Comparison of ENCODE assay signal across 22 cellular contexts in the genomic region with DNA sequence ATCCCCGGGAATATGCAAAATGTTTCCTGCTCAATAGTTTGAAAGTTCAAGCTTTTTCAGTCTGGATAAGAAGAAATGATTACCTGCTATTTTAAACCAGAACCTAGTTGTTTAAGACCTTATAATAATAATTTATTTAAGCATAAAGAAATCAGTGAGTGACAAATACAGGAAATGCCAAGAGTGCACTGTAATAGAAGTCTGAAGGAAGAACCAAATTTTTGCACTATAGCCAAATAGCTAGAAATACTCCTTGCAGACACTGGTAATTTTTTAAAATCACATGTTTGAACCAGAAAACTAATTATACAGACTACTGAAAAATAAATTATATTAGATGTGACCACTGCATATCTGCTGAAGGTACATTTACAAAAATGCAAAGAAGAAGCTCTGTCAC.
A peak's percentile ranks its signal among the peaks of the same experiment; 100 is the strongest.
DNase-seq lines count a peak whose midpoint lies in the region; ATAC-seq, FAIRE-seq and TF ChIP-seq lines count a peak whose summit lies in the region.
"Had no signal": no experiment of that assay in that cellular context is flagged by ENCODE, and none has a peak within 500 bp of the region (broad histone marks: within the 10 kb centered on the region; RNA-seq: fewer than 3 reads in every experiment).

No MANE protein-coding gene starts in this region.

- H2AK5ac ChIP-seq in IMR-90 (ENCODE audit: low read depth, low read length) = no peak overlapping the region

- dilution Hi-C loops in IMR-90 (cut with HindIII; ENCODE audit: low sequenced_read_pairs, unreplicated experiment) = no loop called here

- H3K4me3 ChIP-seq in ACC112 (ENCODE audit: low read depth, low read length) = no peak overlapping the region
- no peak overlapping the region for H3K4me3 ChIP-seq in IMR-90 (ENCODE audit: insufficient read depth, low read depth, low read length)
- no peak overlapping the region for H3K4me3 ChIP-seq in cardiac fibroblast (replicated peaks in 1 of 2; ENCODE audit: low read depth in 2 of 2, low read length in 2 of 2)
- H3K4me3 ChIP-seq: colonic mucosa, MG63, tibial nerve had no signal

- CTCF ChIA-PET in IMR-90 (lab: Yijun Ruan, JAX) = interaction anchor here (0.9 to 2.4 kb wide), 5 partner anchors 9 to 217 kb away, joined by 3 to 17 read pairs (median 4); no protein-coding TSS in a partner anchor

- in situ Hi-C loops in IMR-90 (cut with MboI; ENCODE audit: low sequenced_read_pairs) = no loop called here

- 0 out of 2 replicates have a peak, but pooled peaks cover 3% of the 10 kb centered on the region for H3K9me1 ChIP-seq in IMR-90 (ENCODE audit: insufficient read depth, low read length)

- no peak for TF ChIP-seq RAD21 in IMR-90 (IDR thresholded peaks at IDR 0.05; ENCODE audit: low read length)

- H4K20me1 ChIP-seq in IMR-90 (ENCODE audit: insufficient read depth, low read length) = no peaks in the 10 kb centered on the region

- no CpG with 5 or more reads among the region's 1 CpG for WGBS in IMR-90 (ENCODE audit: extremely low coverage in 2 of 2, insufficient read length in 1 of 2), 2 experiments

- peak overlapping the region; percentile 84; the same call in 1 of the 2 replicates for H3K4me2 ChIP-seq in IMR-90 (ENCODE audit: low read depth, low read length)

- DNase-seq in IMR-90 (peak; percentile 70), cardiac fibroblast (ENCODE audit: low read depth in 2 of 2) (peak; percentile 69 to 76), hepatic stellate cell (ENCODE audit: low spot score) (peak; percentile 16), UCSD-AML1 (lab: John Stamatoyannopoulos, UW; ENCODE audit: unreplicated experiment) (no peak), HTR-8/SVneo (ENCODE audit: insufficient read length, low spot score) (no peak), NOMO-1 treated with dmso at 0.1 percent for 144 hours (lab: John Stamatoyannopoulos, UW; ENCODE audit: unreplicated experiment) (no peak)
- DNase-seq: activated CD8-positive, alpha-beta memory T cell treated with anti-CD3 and anti-CD28 coated beads, Interleukin-2, amount 10 ng/mL, durations not matched to agents 7 days and 5 days; amygdala; CD8-positive, alpha-beta T cell; colonic mucosa; DND-41; islet precursor cell; MG63; NCI-H187 treated with DMSO at 0.1 percent for 48 hours; NCI-H524 treated with DMSO at 0.1 percent for 48 hours; OCI-M1 had no signal

- H3K27ac ChIP-seq in ACC112 (ENCODE audit: low read depth, low read length) = peak overlapping the region; percentile 10; the same call in 1 of the 2 replicates
- H3K27ac ChIP-seq in IMR-90 (ENCODE audit: insufficient read depth, low read length) = peak overlapping the region; percentile 29; the same call in 1 of the 2 replicates
- H3K27ac ChIP-seq: colonic mucosa, epithelial cell of prostate, tibial nerve had no signal

- peak overlapping the region; percentile 72; the same call in 1 of the 2 replicates for H4K91ac ChIP-seq in IMR-90 (ENCODE audit: insufficient read depth, low read depth, low read length)

- no peaks in the 10 kb centered on the region for H3K9me3 ChIP-seq in IMR-90 (ENCODE audit: control insufficient read depth, insufficient read depth, low read length)
- H3K9me3 ChIP-seq: colonic mucosa, MG63, tibial nerve had no signal

- no peak overlapping the region; the same call in 1 of the 2 replicates for H3K9ac ChIP-seq in IMR-90 (ENCODE audit: low read depth, low read length)

- peak overlapping the region; percentile 80; the same call in 1 of the 3 replicates for H2BK15ac ChIP-seq in IMR-90 (ENCODE audit: low read depth, low read length)

- POLR2A ChIA-PET in IMR-90 (lab: Charles Lee; ENCODE audit: unreplicated experiment) = no interaction called here

- TF ChIP-seq POLR2A in IMR-90 (IDR thresholded peaks at IDR 0.05; ENCODE audit: low read depth, low read length) = no peak

- H3K79me2 ChIP-seq in ACC112 (ENCODE audit: control insufficient read depth, insufficient read depth, low read length, unreplicated experiment) = no peaks in the 10 kb centered on the region

- intact Hi-C loops in IMR-90 (cut with micrococcal nuclease) = loop anchor here (5.0 kb wide), 1 partner anchor 308 kb away; no protein-coding TSS in a partner anchor

- no peak overlapping the region for H3K23ac ChIP-seq in IMR-90 (ENCODE audit: low read depth, low read length)

- no peak overlapping the region; the same call in 1 of the 2 replicates for H4K5ac ChIP-seq in IMR-90 (ENCODE audit: low read depth, low read length)

- H2AK9ac ChIP-seq in IMR-90 (replicated peaks; ENCODE audit: low read depth, low read length, poor library complexity) = no peak overlapping the region

- H3K27me3 ChIP-seq in ACC112 (ENCODE audit: insufficient read depth, low read length) (no peaks in the 10 kb centered on the region), IMR-90 (ENCODE audit: control insufficient read depth, insufficient read depth, low read length) (no peaks in the 10 kb centered on the region)
- H3K27me3 ChIP-seq: colonic mucosa, MG63, tibial nerve had no signal

- no peak overlapping the region for H2AFZ ChIP-seq in ACC112 (ENCODE audit: low read length, unreplicated experiment)
- H2AFZ ChIP-seq in IMR-90 (replicated peaks; ENCODE audit: low read length, poor library complexity) = no peak overlapping the region

- H3K14ac ChIP-seq in IMR-90 (replicated peaks; ENCODE audit: low read depth, low read length) = no peak overlapping the region

- no peak overlapping the region for H3K4ac ChIP-seq in IMR-90 (ENCODE audit: low read depth, low read length)

- peak overlapping the region; percentile 67; the same call in 1 of the 2 replicates for H2BK120ac ChIP-seq in IMR-90 (ENCODE audit: low read depth, low read length)

- BruUV-seq in IMR-90 (replicated peaks; lab: Mats Ljungman, UMichigan) = no TSS peak

- H3K18ac ChIP-seq in IMR-90 (ENCODE audit: low read depth, low read length) = peak overlapping the region; percentile 83; the same call in 1 of the 2 replicates

- no peak for TF ChIP-seq CTCF in IMR-90 (conservative IDR thresholded peaks at IDR 0.05; ENCODE audit: low read depth, low read length)
- no peak for TF ChIP-seq CTCF in cardiac fibroblast (IDR thresholded peaks at IDR 0.05; ENCODE audit: low read depth, low read length)

- no peaks in the 10 kb centered on the region; a peak in 3 of 4 replicates for H3K79me1 ChIP-seq in IMR-90 (ENCODE audit: low read depth in 1 of 2, low read length in 2 of 2)

- ATAC-seq in IMR-90 (ENCODE audit: low read depth) (peak; percentile 86), HG03457 (IDR thresholded peaks at IDR 0.05; ENCODE audit: unreplicated experiment) (no peak)
- ATAC-seq: activated CD8-positive, alpha-beta memory T cell treated with anti-CD3 and anti-CD28 coated beads, Interleukin-2, amount 10 ng/mL, durations not matched to agents 7 days and 5 days; CD8-positive, alpha-beta T cell; stimulated activated memory B cell treated with anti-CD40 and anti-IgM and Interleukin-4, amounts not matched to agents 10 μg/mL and 1 μg/mL and 100 μg/mL, for 72 hours had no signal

- peak overlapping the region; percentile 25; the same call in 1 of the 2 replicates for H3K56ac ChIP-seq in IMR-90 (ENCODE audit: extremely low read depth, insufficient read depth, low read length)

- H2BK20ac ChIP-seq in IMR-90 (ENCODE audit: low read depth, low read length) = 0 out of 2 replicates have a peak overlapping the region, but pooled peaks have one; percentile 85

- FAIRE-seq in HTR-8/SVneo (lab: Jason Lieb, UNC) = no peak
- FAIRE-seq: A204.1 had no signal

- peaks cover 17% of the 10 kb centered on the region for H3K4me1 ChIP-seq in ACC112 (ENCODE audit: control insufficient read depth, insufficient read depth, low read length, unreplicated experiment)
- H3K4me1 ChIP-seq in IMR-90 (ENCODE audit: control insufficient read depth, insufficient read depth, low read length) = peaks cover 2% of the 10 kb centered on the region; the same call in 1 of the 2 replicates
- H3K4me1 ChIP-seq: colonic mucosa, tibial nerve had no signal

- H4K8ac ChIP-seq in IMR-90 (ENCODE audit: low read depth in 2 of 2, low read length in 2 of 2) = no peak overlapping the region; a peak in 1 of 4 replicates

- peak overlapping the region; percentile 81 for H2BK5ac ChIP-seq in IMR-90 (ENCODE audit: low read depth, low read length, poor library complexity, severe bottlenecking)

- H3K36me3 ChIP-seq in ACC112 (ENCODE audit: insufficient read depth, low read length) (no peaks in the 10 kb centered on the region), IMR-90 (ENCODE audit: control insufficient read depth, insufficient read depth, low read length) (no peaks in the 10 kb centered on the region)
- H3K36me3 ChIP-seq: colonic mucosa had no signal

TF ChIP-seq in IMR-90, 13 proteins besides CTCF, POLR2A, EP300 and RAD21 (continues in another document):
- no peak for TF ChIP-seq ELK1 (IDR thresholded peaks at IDR 0.05; ENCODE audit: borderline replicate concordance, low read depth, low read length)
- TF ChIP-seq CHD1 (IDR thresholded peaks at IDR 0.05; ENCODE audit: low read depth, low read length) = no peak
- no peak for TF ChIP-seq CEBPB (IDR thresholded peaks at IDR 0.05; ENCODE audit: low read depth, low read length)
- TF ChIP-seq FOS (IDR thresholded peaks at IDR 0.05; ENCODE audit: low read depth, low read length) = no peak
- no peak for TF ChIP-seq NFE2L2 (IDR thresholded peaks at IDR 0.05; ENCODE audit: low read depth, low read length)
- TF ChIP-seq MAFK (IDR thresholded peaks at IDR 0.05; ENCODE audit: low read depth, low read length) = no peak
- TF ChIP-seq SMC3 (IDR thresholded peaks at IDR 0.05; ENCODE audit: low read depth, low read length) = no peak
- no peak for TF ChIP-seq RFX5 (IDR thresholded peaks at IDR 0.05; ENCODE audit: low read depth, low read length)
- TF ChIP-seq BHLHE40 (IDR thresholded peaks at IDR 0.05; ENCODE audit: low read depth, low read length) = no peak
- no peak for TF ChIP-seq MAZ (IDR thresholded peaks at IDR 0.05; ENCODE audit: borderline replicate concordance, low read depth, low read length)
- no peak for TF ChIP-seq MXI1 (IDR thresholded peaks at IDR 0.05; ENCODE audit: borderline replicate concordance, low read depth, low read length)
- no peak for TF ChIP-seq RCOR1 (IDR thresholded peaks at IDR 0.05; ENCODE audit: insufficient replicate concordance, low read length)

Comparison
In these comparisons a context has a peak if more than half of its experiments do, and no peak if none do; other contexts are left out.
1. DNase-seq: peak in IMR-90 (single experiment), cardiac fibroblast (2 of 2) and hepatic stellate cell (single experiment); none in UCSD-AML1 (single experiment), HTR-8/SVneo (single experiment) and NOMO-1 treated with dmso at 0.1 percent for 144 hours (single experiment).